8 cellular contexts compared by ENCODE assay signal in the genomic region with DNA sequence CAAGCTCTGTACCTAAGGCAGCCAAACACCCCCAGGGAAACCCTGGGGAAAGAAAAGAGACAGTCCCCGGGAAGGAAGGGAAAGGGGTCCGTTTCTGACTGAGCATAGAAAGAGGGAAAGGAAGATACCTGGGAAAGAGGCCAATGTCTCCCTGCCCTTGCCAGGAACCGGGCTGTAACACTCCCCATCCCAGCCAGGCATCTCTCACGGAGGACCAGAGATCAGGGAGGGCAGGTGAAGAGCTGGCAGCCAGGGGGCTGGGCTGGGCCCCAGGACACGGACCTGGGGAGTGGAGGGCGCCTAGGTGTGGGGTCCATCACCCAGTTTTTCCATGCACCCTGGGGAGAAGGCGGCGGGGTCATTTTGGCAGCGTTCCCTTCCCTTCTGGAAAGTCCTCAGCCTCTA. TPM values are rescaled to one million over a fixed set of nuclear protein-coding genes. Genes with fewer than 3 reads are reported as not detected.
DNase-seq lines count a peak whose midpoint lies in the region; ATAC-seq and TF ChIP-seq lines count a peak whose summit lies in the region.

No MANE protein-coding gene starts in this region.

- H3K27me3 Mint-ChIP-seq in stimulated activated naive CD8-positive, alpha-beta T cell treated with anti-CD3 and anti-CD28 coated beads, Interleukin-15, Interleukin-2, amounts not matched to agents 100 ng/mL and 50 ng/mL, for 24 hours, result no peaks in the 10 kb centered on the region
- peaks cover 69% of the 10 kb centered on the region for H3K27me3 Mint-ChIP-seq in mesothelial cell of epicardium (ENCODE audit: low read depth)

- DNase-seq in stimulated activated naive CD8-positive, alpha-beta T cell treated with anti-CD3 and anti-CD28 coated beads, Interleukin-15, Interleukin-2, amounts not matched to agents 100 U/mL and 50 U/mL, for 24 hours, result no peak
- DNase-seq in cardiac fibroblast (ENCODE audit: low read depth in 2 of 2) (no peak), mesothelial cell of epicardium (ENCODE audit: low spot score in 2 of 2, unreplicated experiment in 2 of 2) (no peak), OCI-M1 (lab: John Stamatoyannopoulos, UW) (no peak)
- DNase-seq in stimulated activated CD4-positive, alpha-beta T cell treated with anti-CD3 and anti-CD28 coated beads, Interleukin-2, amount 100 ng/mL, for 24 hours, result no peak

- peak overlapping the region; percentile 72 for H3K4me3 ChIP-seq in cardiac fibroblast (replicated peaks in 1 of 2; ENCODE audit: low read depth in 2 of 2, low read length in 2 of 2)

- no peaks in the 10 kb centered on the region for H3K9me3 Mint-ChIP-seq in stimulated activated naive CD8-positive, alpha-beta T cell treated with anti-CD3 and anti-CD28 coated beads, Interleukin-15, Interleukin-2, amounts not matched to agents 100 ng/mL and 50 ng/mL, for 24 hours
- no peaks in the 10 kb centered on the region for H3K9me3 Mint-ChIP-seq in mesothelial cell of epicardium

- TF ChIP-seq CTCF in cardiac fibroblast (IDR thresholded peaks at IDR 0.05; ENCODE audit: low read depth, low read length) (no peak), mesothelial cell of epicardium (IDR thresholded peaks at IDR 0.05; ENCODE audit: unreplicated experiment) (no peak)

- H3K4me1 Mint-ChIP-seq in stimulated activated naive CD8-positive, alpha-beta T cell treated with anti-CD3 and anti-CD28 coated beads, Interleukin-15, Interleukin-2, amounts not matched to agents 100 ng/mL and 50 ng/mL, for 24 hours (ENCODE audit: low read depth), result peaks cover 31% of the 10 kb centered on the region
- peaks cover 3% of the 10 kb centered on the region for H3K4me1 Mint-ChIP-seq in mesothelial cell of epicardium

- H3K27ac Mint-ChIP-seq in stimulated activated naive CD8-positive, alpha-beta T cell treated with anti-CD3 and anti-CD28 coated beads, Interleukin-15, Interleukin-2, amounts not matched to agents 100 ng/mL and 50 ng/mL, for 24 hours, result peak overlapping the region; percentile 13
- H3K27ac Mint-ChIP-seq in mesothelial cell of epicardium, result no peak overlapping the region

- ATAC-seq in stimulated activated naive CD8-positive, alpha-beta T cell treated with anti-CD3 and anti-CD28 coated beads, Interleukin-15, Interleukin-2, amounts not matched to agents 100 U/mL and 50 U/mL, for 24 hours, result no peak
- no peak for ATAC-seq in activated CD4-positive, CD25-positive, alpha-beta regulatory T cell treated with anti-CD3 and anti-CD28 coated beads, Interleukin-2, amount 50 U/mL, for 24 hours
- no peak for ATAC-seq in HG03108 (IDR thresholded peaks at IDR 0.05; ENCODE audit: unreplicated experiment)

- H3K4me3 Mint-ChIP-seq in stimulated activated naive CD8-positive, alpha-beta T cell treated with anti-CD3 and anti-CD28 coated beads, Interleukin-15, Interleukin-2, amounts not matched to agents 100 ng/mL and 50 ng/mL, for 24 hours, result peak overlapping the region; percentile 80
- peak overlapping the region; percentile 73 for H3K4me3 Mint-ChIP-seq in mesothelial cell of epicardium

- H3K36me3 Mint-ChIP-seq in stimulated activated naive CD8-positive, alpha-beta T cell treated with anti-CD3 and anti-CD28 coated beads, Interleukin-15, Interleukin-2, amounts not matched to agents 100 ng/mL and 50 ng/mL, for 24 hours (ENCODE audit: low read depth), result no peaks in the 10 kb centered on the region
- H3K36me3 Mint-ChIP-seq in mesothelial cell of epicardium, result no peaks in the 10 kb centered on the region

RNA-seq across cellular contexts. Expression of gene PLEKHH1, which starts 18.9 kb away (rescaled TPM):
- 20.5 to 21.4 TPM (median 21.0 TPM) in 3 replicates for total RNA-seq in mesothelial cell of epicardium

RNA-seq across cellular contexts. Expression of gene TMEM229B, which starts 25.7 kb away (rescaled TPM):
- total RNA-seq in mesothelial cell of epicardium, result 0.41 to 0.83 TPM (median 0.66 TPM) in 3 replicates
